21 cellular contexts compared by ENCODE assay signal in genomic region chr18:79642626-79643025, GRCh38. TPM values are rescaled to one million over a fixed set of nuclear protein-coding genes. Genes with fewer than 3 reads are reported as not detected.
A peak's percentile ranks its signal among the peaks of the same experiment; 100 is the strongest.
DNase-seq lines count a peak whose midpoint lies in the region; ATAC-seq, FAIRE-seq and TF ChIP-seq lines count a peak whose summit lies in the region.
"Had no signal": no experiment of that assay in that cellular context is flagged by ENCODE, and none has a peak within 500 bp of the region (broad histone marks: within the 10 kb centered on the region; RNA-seq: fewer than 3 reads in every experiment).

No MANE protein-coding gene starts in this region.

- TF ChIP-seq RAD21 in SK-N-SH (IDR thresholded peaks at IDR 0.05; ENCODE audit: low read length), result no peak

- H3K27ac ChIP-seq in naive thymus-derived CD4-positive, alpha-beta T cell (ENCODE audit: low read depth, low read length), result no peak overlapping the region
- no peak overlapping the region for H3K27ac ChIP-seq in SK-N-SH (ENCODE audit: low read depth in 2 of 2, low read length in 1 of 2)
- H3K27ac ChIP-seq: ascending aorta, colonic mucosa, psoas muscle had no signal

- H3K36me3 Mint-ChIP-seq in naive thymus-derived CD4-positive, alpha-beta T cell, result no peaks in the 10 kb centered on the region
- H3K36me3 Mint-ChIP-seq: stimulated activated effector memory CD8-positive, alpha-beta T cell treated with anti-CD3 and anti-CD28 coated beads, Interleukin-12 subunit alpha, Interleukin-12 subunit beta, amount 100 ng/mL, for 72 hours had no signal

- DNase-seq in GF-D8 (lab: John Stamatoyannopoulos, UW) (peak; percentile 73), NOMO-1 (lab: John Stamatoyannopoulos, UW; ENCODE audit: unreplicated experiment in 2 of 2) (peak; percentile 70 to 85), bronchial epithelial cell (ENCODE audit: low read depth) (peak; percentile 78), SK-N-SH (no peak), hepatic stellate cell (ENCODE audit: low spot score) (no peak), putamen (ENCODE audit: low spot score) (no peak)
- DNase-seq in naive thymus-derived CD4-positive, alpha-beta T cell, result no peak
- DNase-seq: activated CD4-positive, CD25-positive, alpha-beta regulatory T cell treated with anti-CD3 and anti-CD28 coated beads, Interleukin-2, amount 50 U/mL, for 72 hours; C1 segment of cervical spinal cord; colonic mucosa; DMS79 treated with DMSO at 0.1 percent for 48 hours; NCI-H1694; NK-92 treated with Interleukin-12 subunit alpha and Interleukin-12 subunit beta, amount 100 ng/mL, for 24 hours; psoas muscle had no signal

- peak; percentile 21 for ATAC-seq in naive thymus-derived CD4-positive, alpha-beta T cell
- ATAC-seq in HG03025 (IDR thresholded peaks at IDR 0.05; ENCODE audit: low FRiP score, unreplicated experiment), result no peak
- ATAC-seq: psoas muscle; Right ventricle myocardium inferior; stimulated activated effector memory CD8-positive, alpha-beta T cell treated with anti-CD3 and anti-CD28 coated beads, Interleukin-12 subunit alpha, Interleukin-12 subunit beta, amount 100 ng/mL, for 72 hours had no signal

- no peaks in the 10 kb centered on the region for H3K36me3 ChIP-seq in bronchial epithelial cell (ENCODE audit: control insufficient read depth, insufficient read depth, low read length)
- no peaks in the 10 kb centered on the region for H3K36me3 ChIP-seq in naive thymus-derived CD4-positive, alpha-beta T cell (ENCODE audit: control insufficient read depth in 2 of 3, insufficient read depth in 3 of 3, low read length in 3 of 3)
- H3K36me3 ChIP-seq in SK-N-SH (replicated peaks in 1 of 2; ENCODE audit: control insufficient read depth in 1 of 2, insufficient read depth in 2 of 2, low read length in 1 of 2), result no peaks in the 10 kb centered on the region
- H3K36me3 ChIP-seq: ascending aorta, colonic mucosa had no signal

- H3F3A ChIP-seq in SK-N-SH (replicated peaks; ENCODE audit: insufficient read depth), result no peaks in the 10 kb centered on the region

- H3K9me3 ChIP-seq in naive thymus-derived CD4-positive, alpha-beta T cell (ENCODE audit: control insufficient read depth in 2 of 3, low read length in 3 of 3), result no peaks in the 10 kb centered on the region
- no peaks in the 10 kb centered on the region for H3K9me3 ChIP-seq in SK-N-SH
- H3K9me3 ChIP-seq: ascending aorta, colonic mucosa, psoas muscle had no signal

- peaks cover 4 to 5% of the 10 kb centered on the region in 2 donors for H3K4me1 ChIP-seq in naive thymus-derived CD4-positive, alpha-beta T cell (ENCODE audit: control insufficient read depth in 2 of 2, insufficient read depth in 2 of 2, low read length in 2 of 2)
- no peaks in the 10 kb centered on the region; a peak in 1 of 4 replicates for H3K4me1 ChIP-seq in SK-N-SH (ENCODE audit: control insufficient read depth in 1 of 2, insufficient read depth in 2 of 2, low read depth in 1 of 2, low read length in 1 of 2)
- H3K4me1 ChIP-seq: colonic mucosa had no signal

- no peak overlapping the region for H3K27ac Mint-ChIP-seq in naive thymus-derived CD4-positive, alpha-beta T cell
- H3K27ac Mint-ChIP-seq: stimulated activated effector memory CD8-positive, alpha-beta T cell treated with anti-CD3 and anti-CD28 coated beads, Interleukin-12 subunit alpha, Interleukin-12 subunit beta, amount 100 ng/mL, for 72 hours; T-helper 2 cell treated with Interferon-gamma antibody and Interleukin-4, amounts not matched to agents 5 μg/mL and 100 μg/mL, for 36 hours had no signal

- peaks cover 0 to 3% (median 0%) of the 10 kb centered on the region in 7 donors for H3K4me1 Mint-ChIP-seq in naive thymus-derived CD4-positive, alpha-beta T cell
- H3K4me1 Mint-ChIP-seq: stimulated activated effector memory CD8-positive, alpha-beta T cell treated with anti-CD3 and anti-CD28 coated beads, Interleukin-12 subunit alpha, Interleukin-12 subunit beta, amount 100 ng/mL, for 72 hours had no signal

- no peak for TF ChIP-seq EP300 in SK-N-SH (IDR thresholded peaks at IDR 0.05; ENCODE audit: borderline replicate concordance in 1 of 2, low read depth in 1 of 2, low read length in 1 of 2)

- H3K9ac ChIP-seq in SK-N-SH, result no peak overlapping the region

- H3K27me3 ChIP-seq in bronchial epithelial cell (ENCODE audit: control insufficient read depth, insufficient read depth, low read length), result no peaks in the 10 kb centered on the region
- H3K27me3 ChIP-seq in naive thymus-derived CD4-positive, alpha-beta T cell (ENCODE audit: control insufficient read depth in 2 of 2, insufficient read depth in 2 of 2, low read length in 2 of 2), result no peaks in the 10 kb centered on the region
- peaks cover 80% of the 10 kb centered on the region for H3K27me3 ChIP-seq in SK-N-SH (ENCODE audit: insufficient read depth)
- H3K27me3 ChIP-seq: ascending aorta had no signal

- H4K20me1 ChIP-seq in SK-N-SH (ENCODE audit: insufficient read depth), result no peaks in the 10 kb centered on the region

- intact Hi-C loops in naive thymus-derived CD4-positive, alpha-beta T cell (cut with micrococcal nuclease), result loop anchor here in 1 of 2 donors (5.0 kb wide), 1 partner anchor 765 kb away; no protein-coding TSS in a partner anchor

- no peak overlapping the region for H3K4me2 ChIP-seq in SK-N-SH

- POLR2A ChIA-PET in naive thymus-derived CD4-positive, alpha-beta T cell (lab: Charles Lee), result no interaction called here
- POLR2A ChIA-PET in SK-N-SH (lab: Yijun Ruan, JAX), result no interaction called here

- no peak for FAIRE-seq in bronchial epithelial cell (lab: Jason Lieb, UNC)
- FAIRE-seq: H1 had no signal

- H3K4me3 ChIP-seq in bronchial epithelial cell (ENCODE audit: low read depth, low read length) (no peak overlapping the region), SK-N-SH (ENCODE audit: low read depth in 2 of 2, low read length in 1 of 2) (no peak overlapping the region)
- no peak overlapping the region for H3K4me3 ChIP-seq in naive thymus-derived CD4-positive, alpha-beta T cell (ENCODE audit: low read length)
- H3K4me3 ChIP-seq: ascending aorta, colonic mucosa, psoas muscle had no signal

- no peaks in the 10 kb centered on the region for H3K79me2 ChIP-seq in SK-N-SH (ENCODE audit: insufficient read depth)

- TF ChIP-seq CTCF in bronchial epithelial cell (IDR thresholded peaks at IDR 0.05; ENCODE audit: insufficient read depth, low read length, severe bottlenecking) (no peak), SK-N-SH (IDR thresholded peaks at IDR 0.05) (no peak)

- no peak overlapping the region for H3K4me3 Mint-ChIP-seq in naive thymus-derived CD4-positive, alpha-beta T cell
- H3K4me3 Mint-ChIP-seq: neural crest cell; stimulated activated effector memory CD8-positive, alpha-beta T cell treated with anti-CD3 and anti-CD28 coated beads, Interleukin-12 subunit alpha, Interleukin-12 subunit beta, amount 100 ng/mL, for 72 hours; T-helper 2 cell treated with Interferon-gamma antibody and Interleukin-4, amounts not matched to agents 5 μg/mL and 100 μg/mL, for 36 hours had no signal

- H3K9me2 ChIP-seq in SK-N-SH, result no peaks in the 10 kb centered on the region

- CTCF ChIA-PET in naive thymus-derived CD4-positive, alpha-beta T cell (lab: Charles Lee), result interaction anchor here (0.7 to 2.2 kb wide), 6 partner anchors 8 to 266 kb away, joined by 3 to 16 read pairs (median 4); no protein-coding TSS in a partner anchor
- CTCF ChIA-PET in SK-N-SH (lab: Yijun Ruan, JAX), result interaction anchor here (0.9 to 3.8 kb wide), 2 partner anchors 22 to 261 kb away, joined by 3 to 41 read pairs; no protein-coding TSS in a partner anchor

- peaks cover 4 to 18% (median 11%) of the 10 kb centered on the region in 5 donors for H3K27me3 Mint-ChIP-seq in naive thymus-derived CD4-positive, alpha-beta T cell

- WGBS in SK-N-SH (ENCODE audit: low lambda C conversion rate), result 49% methylated on average over 6 of the region's 6 CpGs

- H2AFZ ChIP-seq in SK-N-SH (ENCODE audit: low read depth), result no peak overlapping the region

- H3K9me3 Mint-ChIP-seq in naive thymus-derived CD4-positive, alpha-beta T cell, result no peaks in the 10 kb centered on the region
- H3K9me3 Mint-ChIP-seq: neural crest cell; stimulated activated effector memory CD8-positive, alpha-beta T cell treated with anti-CD3 and anti-CD28 coated beads, Interleukin-12 subunit alpha, Interleukin-12 subunit beta, amount 100 ng/mL, for 72 hours; T-helper 2 cell treated with Interferon-gamma antibody and Interleukin-4, amounts not matched to agents 5 μg/mL and 100 μg/mL, for 36 hours had no signal

TF ChIP-seq in SK-N-SH, 30 proteins besides CTCF, POLR2A, EP300 and RAD21 (continues in another document):
- TF ChIP-seq MEF2A (IDR thresholded peaks at IDR 0.05; ENCODE audit: borderline replicate concordance, low read depth) (no peak), SIN3A (IDR thresholded peaks at IDR 0.05; ENCODE audit: borderline replicate concordance, low read depth, low read length) (no peak), YY1 (IDR thresholded peaks at IDR 0.05; ENCODE audit: low read depth) (no peak), POLR2AphosphoS5 (IDR thresholded peaks at IDR 0.05; ENCODE audit: low read depth, low read length) (no peak), EZH2phosphoT487 (IDR thresholded peaks at IDR 0.05; ENCODE audit: borderline replicate concordance, low read depth) (no peak), RXRA (IDR thresholded peaks at IDR 0.05; ENCODE audit: borderline replicate concordance, low read depth) (no peak), ZBTB33 (IDR thresholded peaks at IDR 0.05; ENCODE audit: borderline replicate concordance, low read depth) (no peak), CHD2 (IDR thresholded peaks at IDR 0.05; ENCODE audit: low read length, partially characterized antibody) (no peak), FOXM1 (IDR thresholded peaks at IDR 0.05; ENCODE audit: low read depth) (no peak), FOSL2 (IDR thresholded peaks at IDR 0.05; ENCODE audit: borderline replicate concordance, low read depth) (no peak)

RNA-seq across cellular contexts. Expression of gene CTDP1, which starts 37.0 kb away (rescaled TPM):
- total RNA-seq in bronchial epithelial cell, result 27.1 and 32.1 TPM in 2 replicates
- total RNA-seq in naive thymus-derived CD4-positive, alpha-beta T cell, result 10 to 100 TPM; 38.8 to 75.3 (median 41.2) TPM
- 10 to 100 TPM; 11.6 to 30.6 TPM for polyA plus RNA-seq in naive thymus-derived CD4-positive, alpha-beta T cell
- polyA plus RNA-seq in SK-N-SH (2012; rRNA removed), result 11.9 and 15.6 TPM in 2 replicates
- 6.9 and 9.3 TPM in 2 replicates for polyA plus RNA-seq in SK-N-SH (2012; cell fraction: cytosol; rRNA removed)
- 26.6 and 34.8 TPM in 2 replicates for polyA plus RNA-seq in SK-N-SH (2012; cell fraction: nucleus; rRNA removed)

Comparison
In these comparisons a context has a peak if more than half of its experiments do, and no peak if none do; other contexts are left out.
1. DNase-seq: peak in GF-D8 (single experiment), NOMO-1 (2 of 2) and bronchial epithelial cell (single experiment); none in naive thymus-derived CD4-positive, alpha-beta T cell (0 of 9), SK-N-SH (single experiment), hepatic stellate cell (single experiment) and putamen (single experiment).